ENCODE assay signal across 1 cellular context in genomic region chr7:157523766-157524421, GRCh38.
TF ChIP-seq lines count a peak whose summit lies in the region.

No MANE protein-coding gene starts in this region.

TF ChIP-seq in K562, 482 proteins besides CTCF, POLR2A, EP300 and RAD21 (continued from another document):
- TF ChIP-seq MXD1 (CRISPR knock-in tag; IDR thresholded peaks at IDR 0.05; ENCODE audit: borderline replicate concordance, poor library complexity, severe bottlenecking) (no peak), FOS (IDR thresholded peaks at IDR 0.05; ENCODE audit: extremely low read depth, insufficient read length) (no peak), ZNF511 (CRISPR knock-in tag; IDR thresholded peaks at IDR 0.05) (peak; percentile 43; the same call in 1 of the 2 replicates)
